In genomic region chr4:3292571-3293409, GRCh38 we compare ENCODE assay signal across 8 cellular contexts. TPM values are rescaled to one million over a fixed set of nuclear protein-coding genes. Genes with fewer than 3 reads are reported as not detected.
DNase-seq lines count a peak whose midpoint lies in the region; ATAC-seq and TF ChIP-seq lines count a peak whose summit lies in the region.

RGS12 (plus strand) TSS chr4:3293021; CDS start chr4:3316171, 23,150 bp downstream.

- CTCF ChIA-PET in activated CD8-positive, alpha-beta T cell treated with anti-CD3 and anti-CD28 coated beads, Interleukin-2, amount 10 ng/mL, durations not matched to agents 7 days and 5 days (lab: Charles Lee) = interaction anchor here (1.2 to 1.7 kb wide), 2 partner anchors 13 to 101 kb away, joined by 3 read pairs; no protein-coding TSS in a partner anchor

- H3K27me3 Mint-ChIP-seq in activated CD8-positive, alpha-beta T cell treated with anti-CD3 and anti-CD28 coated beads, Interleukin-2, amount 10 ng/mL, durations not matched to agents 7 days and 5 days (ENCODE audit: low read depth) = peaks cover 60% of the 10 kb centered on the region

- H3K27ac ChIP-seq in ectodermal cell (ENCODE audit: insufficient read depth, low read depth, low read length, poor library complexity, severe bottlenecking) (peak within 1 kb of the TSS; percentile 80), lower lobe of right lung (peak within 1 kb of the TSS; percentile 93)

- ATAC-seq in GM19328 (IDR thresholded peaks at IDR 0.05; ENCODE audit: unreplicated experiment) (peak; percentile 73), HG03520 (IDR thresholded peaks at IDR 0.05; ENCODE audit: unreplicated experiment) (peak; percentile 57), lower lobe of right lung (peak; percentile 97)
- ATAC-seq in activated CD8-positive, alpha-beta T cell treated with anti-CD3 and anti-CD28 coated beads, Interleukin-2, amount 10 ng/mL, durations not matched to agents 7 days and 5 days = peak; percentile 92

- POLR2A ChIA-PET in activated CD8-positive, alpha-beta T cell treated with anti-CD3 and anti-CD28 coated beads, Interleukin-2, amount 10 ng/mL, durations not matched to agents 7 days and 5 days (lab: Charles Lee) = interaction anchor here (1.3 to 1.6 kb wide), 2 partner anchors 11 to 91 kb away, joined by 3 to 4 read pairs; no protein-coding TSS in a partner anchor

- intact Hi-C loops in lower lobe of right lung (cut with DNase I) = no loop called here

- DNase-seq in AG20443 (ENCODE audit: low spot score) (peak; percentile 100), NCI-H774 (lab: John Stamatoyannopoulos, UW) (peak; percentile 77), lower lobe of right lung (peak; percentile 96)
- peak; percentile 81 for DNase-seq in activated CD8-positive, alpha-beta T cell treated with anti-CD3 and anti-CD28 coated beads, Interleukin-2, amount 10 ng/mL, durations not matched to agents 7 days and 5 days
- peak; percentile 81 to 90 for DNase-seq in stimulated activated CD4-positive, alpha-beta T cell treated with anti-CD3 and anti-CD28 coated beads, Interleukin-4, amount 100 ng/mL, for 48 hours (ENCODE audit: low read depth in 2 of 2)

- 0% methylated on average over 114 to 121 of the region's 121 CpGs for WGBS in ectodermal cell, 2 experiments

- no peaks in the 10 kb centered on the region for H3K36me3 Mint-ChIP-seq in activated CD8-positive, alpha-beta T cell treated with anti-CD3 and anti-CD28 coated beads, Interleukin-2, amount 10 ng/mL, durations not matched to agents 7 days and 5 days (ENCODE audit: low read depth)

- H3K9me3 Mint-ChIP-seq in activated CD8-positive, alpha-beta T cell treated with anti-CD3 and anti-CD28 coated beads, Interleukin-2, amount 10 ng/mL, durations not matched to agents 7 days and 5 days (ENCODE audit: insufficient read depth) = no peaks in the 10 kb centered on the region

- TF ChIP-seq CTCF in lower lobe of right lung (IDR thresholded peaks at IDR 0.05) = no peak

- peak within 1 kb of the TSS; percentile 76 for H3K4me3 ChIP-seq in ectodermal cell (ENCODE audit: insufficient read depth, low read depth, low read length)
- H3K4me3 ChIP-seq in lower lobe of right lung = peak within 1 kb of the TSS; percentile 82

- peak within 1 kb of the TSS; percentile 79 for H3K4me3 Mint-ChIP-seq in activated CD8-positive, alpha-beta T cell treated with anti-CD3 and anti-CD28 coated beads, Interleukin-2, amount 10 ng/mL, durations not matched to agents 7 days and 5 days

- H3K9me3 ChIP-seq in ectodermal cell (ENCODE audit: control insufficient read depth, low read length) = no peaks in the 10 kb centered on the region
- H3K9me3 ChIP-seq in lower lobe of right lung = no peaks in the 10 kb centered on the region

- peaks cover 10% of the 10 kb centered on the region for H3K4me1 Mint-ChIP-seq in activated CD8-positive, alpha-beta T cell treated with anti-CD3 and anti-CD28 coated beads, Interleukin-2, amount 10 ng/mL, durations not matched to agents 7 days and 5 days (ENCODE audit: low read depth)

- no peaks in the 10 kb centered on the region for H3K36me3 ChIP-seq in ectodermal cell (ENCODE audit: control insufficient read depth, insufficient read depth, low read length)
- H3K36me3 ChIP-seq in lower lobe of right lung = no peaks in the 10 kb centered on the region

- peak within 1 kb of the TSS; percentile 1 for H3K27ac Mint-ChIP-seq in activated CD8-positive, alpha-beta T cell treated with anti-CD3 and anti-CD28 coated beads, Interleukin-2, amount 10 ng/mL, durations not matched to agents 7 days and 5 days

- H3K27me3 ChIP-seq in ectodermal cell (ENCODE audit: control insufficient read depth, insufficient read depth, low read length, poor library complexity, severe bottlenecking) = peaks cover 12% of the 10 kb centered on the region
- H3K27me3 ChIP-seq in lower lobe of right lung (ENCODE audit: low read depth) = no peaks in the 10 kb centered on the region

- peaks cover 32% of the 10 kb centered on the region for H3K4me1 ChIP-seq in ectodermal cell (ENCODE audit: control insufficient read depth, insufficient read depth, low read length)
- H3K4me1 ChIP-seq in lower lobe of right lung = peaks cover 26% of the 10 kb centered on the region

RNA-seq across cellular contexts. Expression of gene RGS12, which starts in this region (rescaled TPM):
- 1 to 10 TPM; 4.7 to 8.3 TPM for total RNA-seq in activated CD8-positive, alpha-beta T cell treated with anti-CD3 and anti-CD28 coated beads, Interleukin-2, amount 10 ng/mL, durations not matched to agents 7 days and 5 days
- polyA plus RNA-seq in ectodermal cell (2013, experiment 1 of 4) = 43.2 TPM
- polyA plus RNA-seq in ectodermal cell (2013, experiment 2 of 4) = 44.0 TPM
- 33.0 TPM for polyA plus RNA-seq in ectodermal cell (2013, experiment 3 of 4)
- 32.7 TPM for polyA plus RNA-seq in ectodermal cell (2013, experiment 4 of 4)
- total RNA-seq in lower lobe of right lung = 59.5 TPM

Comparison
In these comparisons a context has a peak if more than half of its experiments do, and no peak if none do; other contexts are left out.
1. Peak in every context shown above with its lines: DNase-seq, ATAC-seq, H3K4me3 ChIP-seq and H3K27ac ChIP-seq.